ENCODE assay signal across 15 cellular contexts in genomic region chr3:7800006-7800780, GRCh38.
DNase-seq lines count a peak whose midpoint lies in the region; ATAC-seq and TF ChIP-seq lines count a peak whose summit lies in the region.
"Had no signal": no experiment of that assay in that cellular context is flagged by ENCODE, and none has a peak within 500 bp of the region (broad histone marks: within the 10 kb centered on the region; RNA-seq: fewer than 3 reads in every experiment).

No MANE protein-coding gene starts in this region.

- H3K36me3 ChIP-seq in endodermal cell (ENCODE audit: control insufficient read depth, insufficient read depth, low read length) = no peaks in the 10 kb centered on the region
- H3K36me3 ChIP-seq in colonic mucosa = no peaks in the 10 kb centered on the region
- H3K36me3 ChIP-seq: neutrophil had no signal

- no peak overlapping the region for H3K27ac ChIP-seq in endodermal cell (ENCODE audit: low read depth, low read length)
- no peak overlapping the region for H3K27ac ChIP-seq in colonic mucosa
- H3K27ac ChIP-seq: neutrophil, SK-N-MC had no signal

- TF ChIP-seq CTCF in endodermal cell (conservative IDR thresholded peaks at IDR 0.05) = peak; percentile 54
- no peak for TF ChIP-seq CTCF in colonic mucosa (IDR thresholded peaks at IDR 0.05)

- H3K4me3 ChIP-seq in endodermal cell (ENCODE audit: low read length) (no peak overlapping the region), colonic mucosa (no peak overlapping the region)
- H3K4me3 ChIP-seq: SK-N-MC had no signal

- H3K9me3 Mint-ChIP-seq in endodermal cell = no peaks in the 10 kb centered on the region
- H3K9me3 Mint-ChIP-seq: activated CD4-positive, alpha-beta T cell treated with anti-CD3 and anti-CD28 coated beads, Interleukin-2, amount 10 ng/mL, durations not matched to agents 24 days and 14 days had no signal

- DNase-seq in COLO829 (ENCODE audit: low spot score) = peak; percentile 9
- DNase-seq in NCI-H1694 treated with DMSO at 0.1 percent for 48 hours (lab: John Stamatoyannopoulos, UW) = peak; percentile 30
- DNase-seq in endodermal cell = no peak
- peak; percentile 8 for DNase-seq in midbrain (lab: John Stamatoyannopoulos, UW)
- no peak for DNase-seq in colonic mucosa
- DNase-seq in iPS-NIHi7 (ENCODE audit: extremely low spot score) = no peak
- DNase-seq: activated CD4-positive, alpha-beta T cell treated with anti-CD3 and anti-CD28 coated beads, Interleukin-2, amount 10 ng/mL, durations not matched to agents 24 days and 14 days; activated gamma-delta T cell; effector memory CD4-positive, alpha-beta T cell; NCI-H446; stimulated activated CD4-positive, alpha-beta T cell treated with anti-CD3 and anti-CD28 coated beads, Interleukin-2, amount 100 ng/mL, for 48 hours had no signal

- H3K4me1 Mint-ChIP-seq in endodermal cell = peaks cover 8% of the 10 kb centered on the region
- H3K4me1 Mint-ChIP-seq: activated CD4-positive, alpha-beta T cell treated with anti-CD3 and anti-CD28 coated beads, Interleukin-2, amount 10 ng/mL, durations not matched to agents 24 days and 14 days had no signal

- ATAC-seq in HG03457 (IDR thresholded peaks at IDR 0.05; ENCODE audit: unreplicated experiment) (no peak), GM18867 (IDR thresholded peaks at IDR 0.05; ENCODE audit: unreplicated experiment) (no peak)

- no peak overlapping the region for H3K27ac Mint-ChIP-seq in endodermal cell
- H3K27ac Mint-ChIP-seq: activated CD4-positive, alpha-beta T cell treated with anti-CD3 and anti-CD28 coated beads, Interleukin-2, amount 10 ng/mL, durations not matched to agents 24 days and 14 days had no signal

- 81 to 89% methylated on average over 4 of the region's 4 CpGs for WGBS in endodermal cell (ENCODE audit: insufficient coverage in 1 of 2, insufficient read length in 1 of 2), 2 experiments

- H3K9ac ChIP-seq in endodermal cell (ENCODE audit: extremely low read depth, low read length, poor library complexity, severe bottlenecking) = no peak overlapping the region
- no peak overlapping the region for H3K9ac ChIP-seq in colonic mucosa (ENCODE audit: low read depth in 2 of 2, low read length in 2 of 2)

- H3K9me3 ChIP-seq in endodermal cell (ENCODE audit: control insufficient read depth, low read length) (no peaks in the 10 kb centered on the region), colonic mucosa (no peaks in the 10 kb centered on the region)
- H3K9me3 ChIP-seq: neutrophil had no signal

- no peaks in the 10 kb centered on the region for H3K27me3 Mint-ChIP-seq in endodermal cell (ENCODE audit: insufficient read depth)
- H3K27me3 Mint-ChIP-seq: activated CD4-positive, alpha-beta T cell treated with anti-CD3 and anti-CD28 coated beads, Interleukin-2, amount 10 ng/mL, durations not matched to agents 24 days and 14 days had no signal

- H3K27me3 ChIP-seq in endodermal cell (ENCODE audit: control insufficient read depth, insufficient read depth, low read length, poor library complexity, severe bottlenecking) (no peaks in the 10 kb centered on the region), colonic mucosa (no peaks in the 10 kb centered on the region)
- H3K27me3 ChIP-seq: neutrophil had no signal

- intact Hi-C loops in colonic mucosa (cut with DNase I) = no loop called here

- no peaks in the 10 kb centered on the region for H3K4me1 ChIP-seq in endodermal cell (ENCODE audit: control insufficient read depth, insufficient read depth, low read length)
- no peaks in the 10 kb centered on the region for H3K4me1 ChIP-seq in colonic mucosa

- no peak overlapping the region for H3K4me3 Mint-ChIP-seq in endodermal cell
- H3K4me3 Mint-ChIP-seq: activated CD4-positive, alpha-beta T cell treated with anti-CD3 and anti-CD28 coated beads, Interleukin-2, amount 10 ng/mL, durations not matched to agents 24 days and 14 days had no signal

- H3K36me3 Mint-ChIP-seq in endodermal cell (ENCODE audit: low read depth) = no peaks in the 10 kb centered on the region

Comparison
In these comparisons a context has a peak if more than half of its experiments do, and no peak if none do; other contexts are left out.
1. DNase-seq: peak in COLO829 (single experiment), NCI-H1694 treated with DMSO at 0.1 percent for 48 hours (single experiment) and midbrain (single experiment); none in endodermal cell (single experiment), colonic mucosa (single experiment) and iPS-NIHi7 (single experiment).